7 cellular contexts compared by ENCODE assay signal in the genomic region with DNA sequence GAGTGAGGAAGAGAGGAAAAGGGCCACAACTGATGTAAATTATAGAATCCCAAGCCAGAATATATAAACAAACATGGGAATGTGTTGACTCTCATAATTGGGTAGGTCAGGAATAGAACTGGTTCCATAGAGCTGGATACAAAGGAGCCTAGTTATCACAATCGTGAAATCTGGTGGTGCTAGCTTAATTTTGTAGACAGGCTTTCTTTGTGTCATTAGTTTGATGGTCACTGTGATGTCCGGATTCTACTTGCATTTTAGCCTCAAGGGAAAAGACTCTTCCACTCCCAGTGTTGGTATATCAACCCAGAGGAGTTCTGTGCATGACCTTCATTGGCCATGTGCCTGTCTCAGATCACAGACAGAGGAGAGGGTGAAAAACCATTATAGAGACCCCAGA.
"Had no signal": no experiment of that assay in that cellular context is flagged by ENCODE, and none has a peak within 500 bp of the region (broad histone marks: within the 10 kb centered on the region; RNA-seq: fewer than 3 reads in every experiment).

No MANE protein-coding gene starts in this region.

- ATAC-seq: HCT116, HepG2 had no signal

- DNase-seq: GM23248, GOT3, H7, HFFc6, KBM-7 had no signal
